14 cellular contexts compared by ENCODE assay signal in the genomic region with DNA sequence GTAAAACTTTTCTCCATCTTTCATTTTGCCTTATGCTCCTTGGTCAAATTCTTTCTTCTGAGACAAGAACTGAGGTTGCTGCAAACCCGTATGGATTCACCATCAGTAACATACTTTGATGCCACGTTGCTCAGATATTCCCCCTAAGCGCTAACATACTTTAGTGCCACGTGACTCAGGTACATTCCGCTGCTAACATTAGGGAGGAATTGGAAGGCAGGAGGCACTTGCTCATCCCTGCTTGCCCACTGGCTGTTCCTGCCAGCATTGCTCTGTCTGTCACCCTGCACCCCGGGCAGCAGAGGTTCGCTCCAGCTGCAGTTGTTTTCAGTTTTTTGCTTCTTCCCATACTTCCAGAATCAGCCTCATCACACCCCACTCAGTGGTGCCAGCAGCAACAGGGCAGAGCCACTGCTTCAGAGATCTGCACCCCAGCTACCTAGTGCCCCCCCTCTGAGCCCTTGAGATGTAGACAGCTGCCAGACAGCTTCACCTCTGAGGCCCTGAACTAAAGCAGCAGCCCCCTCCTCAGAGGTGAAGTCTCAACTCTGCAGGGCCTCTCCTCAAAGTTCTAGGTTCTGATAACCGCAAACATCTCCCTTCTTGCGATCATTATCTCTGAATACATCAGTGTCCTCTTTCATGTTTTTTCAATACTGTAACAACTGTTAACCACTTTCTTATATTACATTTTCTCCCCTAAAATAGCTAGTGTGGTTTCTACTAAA.
DNase-seq lines count a peak whose midpoint lies in the region; ATAC-seq, FAIRE-seq and TF ChIP-seq lines count a peak whose summit lies in the region.
"Had no signal": no experiment of that assay in that cellular context is flagged by ENCODE, and none has a peak within 500 bp of the region (broad histone marks: within the 10 kb centered on the region; RNA-seq: fewer than 3 reads in every experiment).

No MANE protein-coding gene starts in this region.

- peak; percentile 70 for DNase-seq in DND-41
- no peak for DNase-seq in H1 (ENCODE audit: low read depth in 1 of 2, low spot score in 2 of 2)
- peak; percentile 37 for DNase-seq in kidney tubule cell (ENCODE audit: low spot score)
- no peak for DNase-seq in epidermal melanocyte (ENCODE audit: insufficient read length, low spot score)
- no peak for DNase-seq in NCI-H446 treated with DMSO at 0.1 percent for 48 hours (lab: John Stamatoyannopoulos, UW)
- no peak for DNase-seq in activated T-helper 1 cell treated with anti-CD3 and anti-CD28 coated beads, Interleukin-12 subunit alpha, Interleukin-12 subunit beta, Interleukin-2, Interleukin-4 antibody, amounts not matched to agents 30 ng/mL and 10 ng/mL and 1 ng/mL, durations not matched to agents 14 hours and 24 hours and 36 hours (ENCODE audit: low spot score)
- DNase-seq: ACHN; CD4-positive, CD25-positive, alpha-beta regulatory T cell; DMS53; GM23248; H7 had no signal

- CTCF ChIA-PET in H1 (lab: Charles Lee; ENCODE audit: partially characterized antibody): interaction anchor here (0.8 to 1.2 kb wide), 2 partner anchors 67 to 70 kb away, joined by 3 read pairs; no protein-coding TSS in a partner anchor

- no peak overlapping the region for H3K23ac ChIP-seq in H1 (ENCODE audit: insufficient read length)

- no peak overlapping the region for H4K8ac ChIP-seq in H1 (ENCODE audit: extremely low read depth, insufficient read depth, low read length)

- H3K9me3 Mint-ChIP-seq in activated T-helper 1 cell treated with anti-CD3 and anti-CD28 coated beads, Interleukin-12 subunit alpha, Interleukin-12 subunit beta, Interleukin-2, Interleukin-4 antibody, amounts not matched to agents 30 ng/mL and 10 ng/mL and 1 ng/mL, durations not matched to agents 14 hours and 24 hours and 36 hours: no peaks in the 10 kb centered on the region
- H3K9me3 Mint-ChIP-seq: CD4-positive, CD25-positive, alpha-beta regulatory T cell had no signal

- no peak overlapping the region for H4K5ac ChIP-seq in H1 (ENCODE audit: insufficient read length, low read depth, low read length)

- no peak for FAIRE-seq in H1 (lab: Jason Lieb, UNC)

- no peak for TF ChIP-seq RAD21 in H1 (IDR thresholded peaks at IDR 0.05 in 1 of 2, conservative IDR thresholded peaks at IDR 0.05 in 1 of 2; ENCODE audit: low read depth in 2 of 2, low read length in 2 of 2)

- 84% methylated on average over 9 of the region's 9 CpGs; no CpG with 5 or more reads in 1 of the 2 experiments for WGBS in H1 (ENCODE audit: extremely low coverage in 1 of 2, insufficient coverage in 1 of 2, insufficient read length in 1 of 2, insufficient replicate concordance in 2 of 2, low coverage in 1 of 2, low lambda C conversion rate in 2 of 2, missing lambda C conversion rate in 1 of 2), 2 experiments

- H3K4me1 Mint-ChIP-seq in activated T-helper 1 cell treated with anti-CD3 and anti-CD28 coated beads, Interleukin-12 subunit alpha, Interleukin-12 subunit beta, Interleukin-2, Interleukin-4 antibody, amounts not matched to agents 30 ng/mL and 10 ng/mL and 1 ng/mL, durations not matched to agents 14 hours and 24 hours and 36 hours (ENCODE audit: low read depth): no peaks in the 10 kb centered on the region
- H3K4me1 Mint-ChIP-seq: CD4-positive, CD25-positive, alpha-beta regulatory T cell had no signal

- no peak overlapping the region for H3K56ac ChIP-seq in H1 (replicated peaks; ENCODE audit: insufficient read length, low read depth, low read length)

- H2AK5ac ChIP-seq in H1 (ENCODE audit: low read depth, low read length): no peak overlapping the region

- ATAC-seq in DND-41 (ENCODE audit: insufficient read depth, low read depth) (peak; percentile 96), GM21786 (IDR thresholded peaks at IDR 0.05; ENCODE audit: unreplicated experiment) (no peak)

- H3K27ac Mint-ChIP-seq in activated T-helper 1 cell treated with anti-CD3 and anti-CD28 coated beads, Interleukin-12 subunit alpha, Interleukin-12 subunit beta, Interleukin-2, Interleukin-4 antibody, amounts not matched to agents 30 ng/mL and 10 ng/mL and 1 ng/mL, durations not matched to agents 14 hours and 24 hours and 36 hours: no peak overlapping the region
- H3K27ac Mint-ChIP-seq: CD4-positive, CD25-positive, alpha-beta regulatory T cell had no signal

- peak overlapping the region; percentile 90 for H4K91ac ChIP-seq in H1 (replicated peaks; ENCODE audit: insufficient read length, low read length)

- H3K9ac ChIP-seq in DND-41 (ENCODE audit: low read depth, low read length) (no peak overlapping the region), Loucy (ENCODE audit: low read depth, low read length, poor library complexity, severe bottlenecking) (peak overlapping the region; percentile 54), H1 (replicated peaks in 1 of 4; ENCODE audit: extremely low read depth in 1 of 4, low read depth in 3 of 4, low read length in 3 of 4) (no peak overlapping the region)
- H3K9ac ChIP-seq: BLaER1 treated with 17β-estradiol and CSF1 and Interleukin-3, amounts not matched to agents 10 nM and 100 nM; GM23248 had no signal

- no peak for TF ChIP-seq POLR2A in H1 (IDR thresholded peaks at IDR 0.05; ENCODE audit: control extremely low read depth in 1 of 2, low read depth in 2 of 2, low read length in 2 of 2)

- H2BK15ac ChIP-seq in H1 (ENCODE audit: low read length): no peak overlapping the region

- H3K9me3 ChIP-seq in DND-41 (ENCODE audit: insufficient read depth, low read length, severe bottlenecking) (no peaks in the 10 kb centered on the region), Loucy (ENCODE audit: insufficient read depth, low read depth, low read length) (no peaks in the 10 kb centered on the region), H1 (ENCODE audit: insufficient read depth in 2 of 2, low read depth in 1 of 2, low read length in 1 of 2) (no peaks in the 10 kb centered on the region)
- H3K9me3 ChIP-seq: BLaER1 treated with 17β-estradiol and CSF1 and Interleukin-3, amounts not matched to agents 10 nM and 100 nM had no signal

- peak overlapping the region; percentile 11; the same call in 1 of the 2 replicates for H2BK12ac ChIP-seq in H1 (ENCODE audit: low read depth, low read length)

- H3F3A ChIP-seq in Loucy (ENCODE audit: low read depth): no peaks in the 10 kb centered on the region

- peaks cover 2% of the 10 kb centered on the region for H3K27me3 Mint-ChIP-seq in activated T-helper 1 cell treated with anti-CD3 and anti-CD28 coated beads, Interleukin-12 subunit alpha, Interleukin-12 subunit beta, Interleukin-2, Interleukin-4 antibody, amounts not matched to agents 30 ng/mL and 10 ng/mL and 1 ng/mL, durations not matched to agents 14 hours and 24 hours and 36 hours (ENCODE audit: insufficient read depth)
- H3K27me3 Mint-ChIP-seq: CD4-positive, CD25-positive, alpha-beta regulatory T cell had no signal

- no peaks in the 10 kb centered on the region for H3K9me2 ChIP-seq in Loucy (replicated peaks; ENCODE audit: low read depth, low read length)

- POLR2A ChIA-PET in H1 (lab: Charles Lee; ENCODE audit: partially characterized antibody): no interaction called here

- no peak overlapping the region for H3K27ac ChIP-seq in DND-41 (ENCODE audit: low read length)
- no peak overlapping the region for H3K27ac ChIP-seq in H1 (ENCODE audit: low read depth, low read length)
- H3K27ac ChIP-seq: BLaER1 treated with 17β-estradiol and CSF1 and Interleukin-3, amounts not matched to agents 10 nM and 100 nM; GM23248 had no signal

- H3K36me3 Mint-ChIP-seq in activated T-helper 1 cell treated with anti-CD3 and anti-CD28 coated beads, Interleukin-12 subunit alpha, Interleukin-12 subunit beta, Interleukin-2, Interleukin-4 antibody, amounts not matched to agents 30 ng/mL and 10 ng/mL and 1 ng/mL, durations not matched to agents 14 hours and 24 hours and 36 hours (ENCODE audit: low read depth): no peaks in the 10 kb centered on the region
- H3K36me3 Mint-ChIP-seq: CD4-positive, CD25-positive, alpha-beta regulatory T cell had no signal

- no peak overlapping the region for H2BK5ac ChIP-seq in H1 (ENCODE audit: low read depth, low read length)

- TF ChIP-seq CTCF in DND-41 (IDR thresholded peaks at IDR 0.05; ENCODE audit: borderline replicate concordance, extremely low read depth, low read length, poor library complexity, severe bottlenecking) (no peak), Loucy (conservative IDR thresholded peaks at IDR 0.05; ENCODE audit: low read length) (no peak), H1 (IDR thresholded peaks at IDR 0.05; ENCODE audit: control extremely low read depth in 1 of 3, insufficient read depth in 1 of 3, low read depth in 1 of 3, low read length in 3 of 3) (no peak)

- no peaks in the 10 kb centered on the region for H3K79me1 ChIP-seq in H1 (ENCODE audit: low read depth, low read length)

- H3K36me3 ChIP-seq in DND-41 (ENCODE audit: insufficient read depth, low read length): no peaks in the 10 kb centered on the region
- no peaks in the 10 kb centered on the region for H3K36me3 ChIP-seq in Loucy (ENCODE audit: insufficient read depth, low read length)
- H3K36me3 ChIP-seq in H1 (ENCODE audit: control insufficient read depth in 2 of 4, insufficient read depth in 4 of 4, low read length in 3 of 4): no peaks in the 10 kb centered on the region
- H3K36me3 ChIP-seq: BLaER1 treated with 17β-estradiol and CSF1 and Interleukin-3, amounts not matched to agents 10 nM and 100 nM had no signal

- 0 out of 2 replicates have a peak overlapping the region, but pooled peaks have one; percentile 64 for H2BK20ac ChIP-seq in H1 (ENCODE audit: low read length)

- H3K14ac ChIP-seq in H1 (ENCODE audit: insufficient read length): no peak overlapping the region

- no peak overlapping the region for H2BK120ac ChIP-seq in H1 (replicated peaks; ENCODE audit: low read depth, low read length)

- H3K18ac ChIP-seq in H1 (ENCODE audit: extremely low read depth, low read length): peak overlapping the region; percentile 49; the same call in 1 of the 2 replicates

- H3K4me2 ChIP-seq in DND-41 (ENCODE audit: insufficient read depth, low read length) (peak overlapping the region; percentile 54), Loucy (ENCODE audit: low read depth, low read length, poor library complexity, severe bottlenecking) (peak overlapping the region; percentile 82), H1 (ENCODE audit: insufficient read depth in 1 of 2, low read depth in 2 of 2, low read length in 2 of 2) (no peak overlapping the region)
- H3K4me2 ChIP-seq: BLaER1 treated with 17β-estradiol and CSF1 and Interleukin-3, amounts not matched to agents 10 nM and 100 nM had no signal

- H3K23me2 ChIP-seq in H1 (ENCODE audit: low read depth, low read length): no peaks in the 10 kb centered on the region

- H2AFZ ChIP-seq in DND-41 (ENCODE audit: low read depth, low read length) (no peak overlapping the region), Loucy (ENCODE audit: low read length) (no peak overlapping the region; the same call in 1 of the 2 replicates), H1 (ENCODE audit: low read length) (no peak overlapping the region)
- H2AFZ ChIP-seq: GM23248 had no signal

- H3K27me3 ChIP-seq in DND-41 (ENCODE audit: insufficient read depth, low read length, poor library complexity): peaks cover 4% of the 10 kb centered on the region
- no peaks in the 10 kb centered on the region for H3K27me3 ChIP-seq in Loucy (ENCODE audit: insufficient read depth, low read length, poor library complexity, severe bottlenecking)
- no peaks in the 10 kb centered on the region for H3K27me3 ChIP-seq in H1 (replicated peaks in 1 of 4; ENCODE audit: control insufficient read depth in 3 of 4, extremely low read depth in 1 of 4, insufficient read depth in 3 of 4, low read length in 3 of 4)
- H3K27me3 ChIP-seq: BLaER1 treated with 17β-estradiol and CSF1 and Interleukin-3, amounts not matched to agents 10 nM and 100 nM had no signal

- H3K4ac ChIP-seq in H1 (replicated peaks; ENCODE audit: insufficient read length, low read depth, low read length): no peak overlapping the region

- intact Hi-C loops in activated T-helper 1 cell treated with anti-CD3 and anti-CD28 coated beads, Interleukin-12 subunit alpha, Interleukin-12 subunit beta, Interleukin-2, Interleukin-4 antibody, amounts not matched to agents 30 ng/mL and 10 ng/mL and 1 ng/mL, durations not matched to agents 14 hours and 24 hours and 36 hours (cut with micrococcal nuclease): no loop called here

- H3K79me2 ChIP-seq in DND-41 (ENCODE audit: insufficient read depth, low read length): no peaks in the 10 kb centered on the region
- H3K79me2 ChIP-seq in Loucy (ENCODE audit: insufficient read depth, low read length): no peaks in the 10 kb centered on the region
- H3K79me2 ChIP-seq in H1 (ENCODE audit: control insufficient read depth in 1 of 2, insufficient read depth in 2 of 2, low read length in 2 of 2): no peaks in the 10 kb centered on the region

- H3K4me1 ChIP-seq in DND-41 (ENCODE audit: insufficient read depth, low read length): peaks cover 19% of the 10 kb centered on the region
- peaks cover 62% of the 10 kb centered on the region for H3K4me1 ChIP-seq in Loucy (ENCODE audit: insufficient read depth, low read length, poor library complexity, severe bottlenecking)
- H3K4me1 ChIP-seq in H1 (replicated peaks in 1 of 4; ENCODE audit: control insufficient read depth in 3 of 4, insufficient read depth in 4 of 4, low read length in 3 of 4): peaks cover 0 to 35% (median 13%) of the 10 kb centered on the region in 4 experiments; a peak in 5 of 7 replicates

- H3K4me3 ChIP-seq in DND-41 (ENCODE audit: low read depth in 1 of 2, low read length in 2 of 2) (peak overlapping the region in 1 of 2 experiments; percentile 34; a peak in 2 of 4 replicates), Loucy (ENCODE audit: low read length, poor library complexity, severe bottlenecking) (peak overlapping the region; percentile 58), H1 (ENCODE audit: extremely low read depth in 1 of 4, insufficient read depth in 2 of 4, low read depth in 3 of 4, low read length in 4 of 4) (no peak overlapping the region)
- H3K4me3 ChIP-seq: BLaER1 treated with 17β-estradiol and CSF1 and Interleukin-3, amounts not matched to agents 10 nM and 100 nM; GM23248 had no signal

- no peaks in the 10 kb centered on the region for H4K20me1 ChIP-seq in DND-41 (ENCODE audit: insufficient read depth, low read length)
- no peaks in the 10 kb centered on the region for H4K20me1 ChIP-seq in Loucy (ENCODE audit: insufficient read depth, low read length, poor library complexity, severe bottlenecking)
- no peaks in the 10 kb centered on the region for H4K20me1 ChIP-seq in H1 (replicated peaks in 1 of 2; ENCODE audit: control insufficient read depth in 1 of 2, insufficient read depth in 2 of 2, low read length in 2 of 2)
- H4K20me1 ChIP-seq: BLaER1 treated with 17β-estradiol and CSF1 and Interleukin-3, amounts not matched to agents 10 nM and 100 nM had no signal

- H3K4me3 Mint-ChIP-seq in activated T-helper 1 cell treated with anti-CD3 and anti-CD28 coated beads, Interleukin-12 subunit alpha, Interleukin-12 subunit beta, Interleukin-2, Interleukin-4 antibody, amounts not matched to agents 30 ng/mL and 10 ng/mL and 1 ng/mL, durations not matched to agents 14 hours and 24 hours and 36 hours: no peak overlapping the region
- H3K4me3 Mint-ChIP-seq: CD4-positive, CD25-positive, alpha-beta regulatory T cell had no signal

- TF ChIP-seq EP300 in H1 (IDR thresholded peaks at IDR 0.05; ENCODE audit: borderline replicate concordance in 1 of 2, low read depth in 2 of 2, low read length in 2 of 2): no peak

Comparison
In these comparisons a context has a peak if more than half of its experiments do, and no peak if none do; other contexts are left out.
1. DNase-seq: peak in DND-41 (single experiment) and kidney tubule cell (single experiment); none in H1 (0 of 2), epidermal melanocyte (single experiment), NCI-H446 treated with DMSO at 0.1 percent for 48 hours (single experiment) and activated T-helper 1 cell treated with anti-CD3 and anti-CD28 coated beads, Interleukin-12 subunit alpha, Interleukin-12 subunit beta, Interleukin-2, Interleukin-4 antibody, amounts not matched to agents 30 ng/mL and 10 ng/mL and 1 ng/mL, durations not matched to agents 14 hours and 24 hours and 36 hours (single experiment).
2. H3K4me2 ChIP-seq: peak in DND-41 (single experiment) and Loucy (single experiment); none in H1 (0 of 2).